17 cellular contexts compared by ENCODE assay signal in genomic region chr16:11886881-11887280, GRCh38. TPM values are rescaled to one million over a fixed set of nuclear protein-coding genes. Genes with fewer than 3 reads are reported as not detected.
DNase-seq lines count a peak whose midpoint lies in the region; ATAC-seq and TF ChIP-seq lines count a peak whose summit lies in the region.
"Had no signal": no experiment of that assay in that cellular context is flagged by ENCODE, and none has a peak within 500 bp of the region (broad histone marks: within the 10 kb centered on the region; RNA-seq: fewer than 3 reads in every experiment).

No MANE protein-coding gene starts in this region.

- intact Hi-C loops in activated CD4-positive, alpha-beta T cell treated with anti-CD3 and anti-CD28 coated beads for 36 hours (cut with DNase I, micrococcal nuclease) = no loop called here
- intact Hi-C loops in MCF 10A (cut with micrococcal nuclease) (no loop called here), breast epithelium (cut with DNase I; ENCODE audit: low total_unique reads) (no loop called here)

- no peak overlapping the region for H3K4me3 Mint-ChIP-seq in activated CD4-positive, alpha-beta T cell treated with anti-CD3 and anti-CD28 coated beads for 36 hours
- H3K4me3 Mint-ChIP-seq in MCF 10A (ENCODE audit: unreplicated experiment) (no peak overlapping the region), endothelial cell (ENCODE audit: unreplicated experiment) (peak overlapping the region; percentile 14)
- H3K4me3 Mint-ChIP-seq in stimulated activated naive B cell treated with anti-CD40 and anti-IgM and Interleukin-4, amounts not matched to agents 10 μg/mL and 1 μg/mL and 100 μg/mL, for 72 hours = no peak overlapping the region
- H3K4me3 Mint-ChIP-seq: CD4-positive, alpha-beta T cell; HFFc6 had no signal

- DNase-seq in activated CD4-positive, alpha-beta T cell treated with anti-CD3 and anti-CD28 coated beads for 36 hours = no peak
- no peak for DNase-seq in activated CD4-positive, alpha-beta T cell treated with anti-CD3 and anti-CD28 coated beads, Interleukin-2, amount 50 U/mL, for 48 hours
- DNase-seq in MCF 10A (ENCODE audit: unreplicated experiment) = no peak
- no peak for DNase-seq in breast epithelium (ENCODE audit: low spot score in 2 of 2)
- no peak for DNase-seq in endothelial cell (ENCODE audit: low spot score)
- DNase-seq in stimulated activated naive B cell treated with anti-CD40 and anti-IgM and Interleukin-4, amounts not matched to agents 10 μg/mL and 1 μg/mL and 100 μg/mL, for 72 hours = no peak
- DNase-seq in HK-2 (ENCODE audit: unreplicated experiment) = no peak
- no peak for DNase-seq in NCI-H526 treated with DMSO at 0.1 percent for 48 hours (lab: John Stamatoyannopoulos, UW)
- DNase-seq: Calu3; CD4-positive, alpha-beta T cell; DMS 273 treated with DMSO at 0.1 percent for 48 hours; HCEC 1CT; HFFc6 had no signal

- no peak overlapping the region for H3K4me3 ChIP-seq in breast epithelium
- H3K4me3 ChIP-seq: BLaER1 treated with 17β-estradiol and CSF1 and Interleukin-3, amounts not matched to agents 10 nM and 100 nM had no signal

- H3K9me3 Mint-ChIP-seq in activated CD4-positive, alpha-beta T cell treated with anti-CD3 and anti-CD28 coated beads for 36 hours (ENCODE audit: low read depth) = no peaks in the 10 kb centered on the region
- no peaks in the 10 kb centered on the region for H3K9me3 Mint-ChIP-seq in MCF 10A (ENCODE audit: unreplicated experiment)
- H3K9me3 Mint-ChIP-seq in endothelial cell (ENCODE audit: unreplicated experiment) = no peaks in the 10 kb centered on the region
- no peaks in the 10 kb centered on the region for H3K9me3 Mint-ChIP-seq in stimulated activated naive B cell treated with anti-CD40 and anti-IgM and Interleukin-4, amounts not matched to agents 10 μg/mL and 1 μg/mL and 100 μg/mL, for 72 hours
- H3K9me3 Mint-ChIP-seq: CD4-positive, alpha-beta T cell; HFFc6 had no signal

- peaks cover 3% of the 10 kb centered on the region for H3K36me3 ChIP-seq in breast epithelium

- TSS peak; percentile 25 for BruUV-seq in MCF 10A (replicated peaks; lab: Mats Ljungman, UMichigan)

- TF ChIP-seq POLR2A in breast epithelium (IDR thresholded peaks at IDR 0.05) = no peak

- H3K4me1 Mint-ChIP-seq in activated CD4-positive, alpha-beta T cell treated with anti-CD3 and anti-CD28 coated beads for 36 hours = no peaks in the 10 kb centered on the region
- H3K4me1 Mint-ChIP-seq in MCF 10A (ENCODE audit: insufficient read depth, unreplicated experiment) = no peaks in the 10 kb centered on the region
- H3K4me1 Mint-ChIP-seq in endothelial cell (ENCODE audit: unreplicated experiment) = no peaks in the 10 kb centered on the region
- H3K4me1 Mint-ChIP-seq in stimulated activated naive B cell treated with anti-CD40 and anti-IgM and Interleukin-4, amounts not matched to agents 10 μg/mL and 1 μg/mL and 100 μg/mL, for 72 hours = no peaks in the 10 kb centered on the region

- H3K36me3 Mint-ChIP-seq in activated CD4-positive, alpha-beta T cell treated with anti-CD3 and anti-CD28 coated beads for 36 hours (ENCODE audit: low read depth) = peaks cover 50% of the 10 kb centered on the region
- H3K36me3 Mint-ChIP-seq in MCF 10A (ENCODE audit: insufficient read depth, unreplicated experiment) = peaks cover 99% of the 10 kb centered on the region
- H3K36me3 Mint-ChIP-seq in endothelial cell (ENCODE audit: low read depth, unreplicated experiment) = peaks cover 21% of the 10 kb centered on the region
- peaks cover 12 to 28% of the 10 kb centered on the region in 2 donors for H3K36me3 Mint-ChIP-seq in stimulated activated naive B cell treated with anti-CD40 and anti-IgM and Interleukin-4, amounts not matched to agents 10 μg/mL and 1 μg/mL and 100 μg/mL, for 72 hours

- H3K9me3 ChIP-seq in breast epithelium = no peaks in the 10 kb centered on the region
- H3K9me3 ChIP-seq: BLaER1 treated with 17β-estradiol and CSF1 and Interleukin-3, amounts not matched to agents 10 nM and 100 nM had no signal

- peak overlapping the region; percentile 61 for H3K27ac Mint-ChIP-seq in activated CD4-positive, alpha-beta T cell treated with anti-CD3 and anti-CD28 coated beads for 36 hours
- no peak overlapping the region for H3K27ac Mint-ChIP-seq in MCF 10A (ENCODE audit: low read depth, unreplicated experiment)
- no peak overlapping the region for H3K27ac Mint-ChIP-seq in endothelial cell (ENCODE audit: unreplicated experiment)
- peak overlapping the region; percentile 31 for H3K27ac Mint-ChIP-seq in stimulated activated naive B cell treated with anti-CD40 and anti-IgM and Interleukin-4, amounts not matched to agents 10 μg/mL and 1 μg/mL and 100 μg/mL, for 72 hours
- H3K27ac Mint-ChIP-seq: CD4-positive, alpha-beta T cell; HFFc6 had no signal

- no peaks in the 10 kb centered on the region for H3K27me3 Mint-ChIP-seq in activated CD4-positive, alpha-beta T cell treated with anti-CD3 and anti-CD28 coated beads for 36 hours
- H3K27me3 Mint-ChIP-seq in MCF 10A (ENCODE audit: insufficient read depth, unreplicated experiment) = no peaks in the 10 kb centered on the region
- peaks cover 4% of the 10 kb centered on the region for H3K27me3 Mint-ChIP-seq in endothelial cell (ENCODE audit: unreplicated experiment)
- no peaks in the 10 kb centered on the region for H3K27me3 Mint-ChIP-seq in stimulated activated naive B cell treated with anti-CD40 and anti-IgM and Interleukin-4, amounts not matched to agents 10 μg/mL and 1 μg/mL and 100 μg/mL, for 72 hours
- H3K27me3 Mint-ChIP-seq: CD4-positive, alpha-beta T cell had no signal

- no peaks in the 10 kb centered on the region for H3K4me1 ChIP-seq in breast epithelium
- H3K4me1 ChIP-seq: BLaER1 treated with 17β-estradiol and CSF1 and Interleukin-3, amounts not matched to agents 10 nM and 100 nM had no signal

- POLR2A ChIA-PET in activated CD4-positive, alpha-beta T cell treated with anti-CD3 and anti-CD28 coated beads for 36 hours (lab: Charles Lee) = interaction anchor here (0.6 kb wide), 1 partner anchor 29 kb away, joined by 3 read pairs; the partner anchor contains the start of gene GSPT1
- POLR2A ChIA-PET in MCF 10A (lab: Yijun Ruan, JAX) = no interaction called here

- no peak for ATAC-seq in activated CD4-positive, alpha-beta T cell treated with anti-CD3 and anti-CD28 coated beads for 36 hours
- ATAC-seq in stimulated activated naive B cell treated with anti-CD40 and anti-IgM and Interleukin-4, amounts not matched to agents 10 μg/mL and 1 μg/mL and 100 μg/mL, for 72 hours (replicated peaks) = no peak

- CTCF ChIA-PET in activated CD4-positive, alpha-beta T cell treated with anti-CD3 and anti-CD28 coated beads for 36 hours (lab: Charles Lee) = no interaction called here
- CTCF ChIA-PET in MCF 10A (lab: Yijun Ruan, JAX) = interaction anchor here (0.6 to 0.7 kb wide), 2 partner anchors 28 to 924 kb away, joined by 3 read pairs; no protein-coding TSS in a partner anchor

- TF ChIP-seq CTCF in MCF 10A (IDR thresholded peaks at IDR 0.05; ENCODE audit: unreplicated experiment) = no peak
- no peak for TF ChIP-seq CTCF in breast epithelium (IDR thresholded peaks at IDR 0.05)
- TF ChIP-seq CTCF in endothelial cell (IDR thresholded peaks at IDR 0.05; ENCODE audit: unreplicated experiment) = no peak

- H3K27me3 ChIP-seq in breast epithelium = no peaks in the 10 kb centered on the region
- H3K27me3 ChIP-seq: BLaER1 treated with 17β-estradiol and CSF1 and Interleukin-3, amounts not matched to agents 10 nM and 100 nM had no signal

- no peak overlapping the region for H3K27ac ChIP-seq in breast epithelium
- H3K27ac ChIP-seq: 22Rv1; BLaER1 treated with 17β-estradiol and CSF1 and Interleukin-3, amounts not matched to agents 10 nM and 100 nM; HL-60 had no signal

RNA-seq across cellular contexts. Expression of gene GSPT1, which starts 28.9 kb away (rescaled TPM):
- 100 to 1,000 TPM; 234 to 260 TPM for total RNA-seq in activated CD4-positive, alpha-beta T cell treated with anti-CD3 and anti-CD28 coated beads for 36 hours
- 163 and 199 TPM in 2 replicates for total RNA-seq in MCF 10A (2022)
- 10 to 100 TPM; 61.3 to 68.5 (median 67.6) TPM for total RNA-seq in breast epithelium
- total RNA-seq in endothelial cell (ENCODE audit: unreplicated experiment) = 99.8 TPM

RNA-seq across cellular contexts. Expression of gene RSL1D1, which starts 35.5 kb away (rescaled TPM):
- 100 to 1,000 TPM; 369 to 466 TPM for total RNA-seq in activated CD4-positive, alpha-beta T cell treated with anti-CD3 and anti-CD28 coated beads for 36 hours
- 302 and 406 TPM in 2 replicates for total RNA-seq in MCF 10A (2022)
- total RNA-seq in breast epithelium = 100 to 1,000 TPM; 150 to 219 (median 172) TPM
- 86.9 TPM for total RNA-seq in endothelial cell (ENCODE audit: unreplicated experiment)

RNA-seq across cellular contexts. Expression of gene NPIPB2, which starts 55.0 kb away (rescaled TPM):
- total RNA-seq in activated CD4-positive, alpha-beta T cell treated with anti-CD3 and anti-CD28 coated beads for 36 hours = 10 to 100 TPM in 1 of 2 experiments, 1 to 10 TPM in 1; 7.2 to 12.5 TPM
- total RNA-seq in MCF 10A (2022) = 17.2 and 17.4 TPM in 2 replicates
- 10 to 100 TPM; 14.8 to 23.9 (median 20.3) TPM for total RNA-seq in breast epithelium
- 4.4 TPM for total RNA-seq in endothelial cell (ENCODE audit: unreplicated experiment)
- total RNA-seq: Daoy had no signal

Comparison
In these comparisons a context has a peak if more than half of its experiments do, and no peak if none do; other contexts are left out.
1. H3K27ac Mint-ChIP-seq: peak in activated CD4-positive, alpha-beta T cell treated with anti-CD3 and anti-CD28 coated beads for 36 hours (single experiment) and stimulated activated naive B cell treated with anti-CD40 and anti-IgM and Interleukin-4, amounts not matched to agents 10 μg/mL and 1 μg/mL and 100 μg/mL, for 72 hours (single experiment); none in MCF 10A (single experiment) and endothelial cell (single experiment).